Comparison of ENCODE assay signal across 22 cellular contexts in genomic region chr21:26544208-26544607, GRCh38. TPM values are rescaled to one million over a fixed set of nuclear protein-coding genes. Genes with fewer than 3 reads are reported as not detected.
DNase-seq lines count a peak whose midpoint lies in the region; ATAC-seq, FAIRE-seq and TF ChIP-seq lines count a peak whose summit lies in the region.
"Had no signal": no experiment of that assay in that cellular context is flagged by ENCODE, and none has a peak within 500 bp of the region (broad histone marks: within the 10 kb centered on the region; RNA-seq: fewer than 3 reads in every experiment).

No MANE protein-coding gene starts in this region.

- no peaks in the 10 kb centered on the region for H3K9me3 ChIP-seq in PC-3 (ENCODE audit: low read length)
- H3K9me3 ChIP-seq in SK-N-MC (ENCODE audit: low read depth, low read length): no peaks in the 10 kb centered on the region
- no peaks in the 10 kb centered on the region for H3K9me3 ChIP-seq in osteoblast (ENCODE audit: low read depth, low read length)
- H3K9me3 ChIP-seq: BE2C, Caco-2 had no signal

- H2AFZ ChIP-seq in PC-3 (ENCODE audit: low read length) (no peak overlapping the region), osteoblast (ENCODE audit: low read length) (no peak overlapping the region)
- H2AFZ ChIP-seq: GM23338 had no signal

- H3K4me2 ChIP-seq in PC-3 (ENCODE audit: low read length) (peak overlapping the region; percentile 70), osteoblast (ENCODE audit: insufficient read depth, low read length) (no peak overlapping the region)
- H3K4me2 ChIP-seq: GM23338 had no signal

- H4K20me1 ChIP-seq in PC-3 (ENCODE audit: low read length) (no peaks in the 10 kb centered on the region), osteoblast (ENCODE audit: insufficient read depth, low read length) (no peaks in the 10 kb centered on the region)

- CTCF ChIA-PET in HEK293T (lab: Yijun Ruan, JAX) (interaction anchor here (0.9 kb wide), 1 partner anchor 373 kb away, joined by 3 read pairs; the partner anchor contains the start of gene APP), PC-3 (lab: Charles Lee) (no interaction called here)

- H3K27ac ChIP-seq in PC-3 (ENCODE audit: low read length): no peak overlapping the region
- peak overlapping the region; percentile 47; the same call in 1 of the 2 replicates for H3K27ac ChIP-seq in SK-N-MC
- no peak overlapping the region for H3K27ac ChIP-seq in osteoblast (ENCODE audit: low read depth, low read length)

- H3K79me2 ChIP-seq in PC-3 (ENCODE audit: low read length): no peaks in the 10 kb centered on the region
- H3K79me2 ChIP-seq in osteoblast (ENCODE audit: insufficient read depth, low read length): no peaks in the 10 kb centered on the region

- no TSS peak for BruUV-seq in PC-3 (replicated peaks; lab: Mats Ljungman, UMichigan)

- TF ChIP-seq CTCF in PC-3 (conservative IDR thresholded peaks at IDR 0.05; ENCODE audit: low read depth, low read length) (no peak), osteoblast (IDR thresholded peaks at IDR 0.05; ENCODE audit: extremely low read depth, low read depth, low read length) (no peak), D721Med (IDR thresholded peaks at IDR 0.05; ENCODE audit: insufficient read depth, missing control alignments) (no peak)

- H3K36me3 ChIP-seq in PC-3 (ENCODE audit: low read depth, low read length) (no peaks in the 10 kb centered on the region), SK-N-MC (ENCODE audit: insufficient read depth, low read length) (no peaks in the 10 kb centered on the region), osteoblast (ENCODE audit: insufficient read depth, low read length) (no peaks in the 10 kb centered on the region)
- H3K36me3 ChIP-seq: BE2C had no signal

- peak; percentile 85 for ATAC-seq in PC-3
- ATAC-seq: GM23338, HepG2 had no signal

- peaks cover 7% of the 10 kb centered on the region for H3K4me1 ChIP-seq in PC-3 (ENCODE audit: insufficient read depth, low read length)
- H3K4me1 ChIP-seq in osteoblast (ENCODE audit: insufficient read depth, low read length): no peaks in the 10 kb centered on the region
- H3K4me1 ChIP-seq: BE2C, Caco-2 had no signal

- FAIRE-seq in RCC 7860 (lab: Jason Lieb, UNC) (no peak), D721Med (lab: Jason Lieb, UNC) (no peak)
- FAIRE-seq: H54, HepG2 had no signal

- DNase-seq in HEK293T (ENCODE audit: extremely low spot score) (no peak), PC-3 (peak; percentile 85), SK-N-MC (ENCODE audit: low read depth, low spot score) (no peak), osteoblast (ENCODE audit: insufficient read length, low spot score, missing footprints) (peak; percentile 18), RCC 7860 (ENCODE audit: low spot score) (no peak), D721Med (ENCODE audit: insufficient read length, low spot score) (no peak), COLO829 (ENCODE audit: low spot score) (no peak)
- DNase-seq: ACHN; BE2C; C1 segment of cervical spinal cord; Caco-2; CD4-positive, CD25-positive, alpha-beta regulatory T cell; CD8-positive, alpha-beta memory T cell; DMS153; DMS79; GF-D8; HCEC 1CT; HFFc6 had no signal

- intact Hi-C loops in PC-3 (cut with micrococcal nuclease): no loop called here

- H3F3A ChIP-seq in PC-3 (ENCODE audit: low read length, unreplicated experiment): no peaks in the 10 kb centered on the region

- H3K27me3 ChIP-seq in PC-3 (ENCODE audit: low read length) (no peaks in the 10 kb centered on the region), osteoblast (ENCODE audit: insufficient read depth, low read length) (no peaks in the 10 kb centered on the region)
- H3K27me3 ChIP-seq: BE2C had no signal

- H3K9me2 ChIP-seq in PC-3 (replicated peaks; ENCODE audit: low read length): no peaks in the 10 kb centered on the region

- POLR2A ChIA-PET in HEK293T (lab: Yijun Ruan, JAX) (no interaction called here), PC-3 (lab: Charles Lee; ENCODE audit: unreplicated experiment) (no interaction called here)

- 0 out of 2 replicates have a peak overlapping the region, but pooled peaks have one; percentile 11 for H3K4me3 ChIP-seq in PC-3 (ENCODE audit: low read length)
- no peak overlapping the region for H3K4me3 ChIP-seq in SK-N-MC
- H3K4me3 ChIP-seq in osteoblast (ENCODE audit: insufficient read depth, low read length): no peak overlapping the region
- H3K4me3 ChIP-seq: GM23338 had no signal

- H3K9ac ChIP-seq in PC-3 (ENCODE audit: low read length) (no peak overlapping the region), SK-N-MC (ENCODE audit: insufficient read length) (no peak overlapping the region)

TF ChIP-seq in HEK293T, 16 proteins besides CTCF, POLR2A, EP300 and RAD21:
- TF ChIP-seq PKNOX1 (IDR thresholded peaks at IDR 0.05) (peak; percentile 93), HDGF (IDR thresholded peaks at IDR 0.05; ENCODE audit: borderline replicate concordance) (no peak), FOXK2 (IDR thresholded peaks at IDR 0.05) (no peak), CTBP1 (IDR thresholded peaks at IDR 0.05; ENCODE audit: borderline replicate concordance) (peak; percentile 63; the same call in 1 of the 2 replicates), LEF1 (IDR thresholded peaks at IDR 0.05; ENCODE audit: borderline replicate concordance) (peak; percentile 18; the same call in 1 of the 2 replicates)

RNA-seq across cellular contexts. Expression of gene CYYR1, which starts 28.9 kb away (rescaled TPM):
- total RNA-seq in PC-3 (2014; rRNA removed) (not detected in 2 replicates), osteoblast (under 0.01 TPM in 1 of 2 replicates, not detected in the other)
- total RNA-seq: A172; Caco-2; CD4-positive, CD25-positive, alpha-beta regulatory T cell; CD8-positive, alpha-beta memory T cell; HepG2; HFFc6 had no signal

Comparison
In these comparisons a context has a peak if more than half of its experiments do, and no peak if none do; other contexts are left out.
1. DNase-seq: peak in PC-3 (single experiment) and osteoblast (single experiment); none in HEK293T (single experiment), SK-N-MC (single experiment), RCC 7860 (single experiment), D721Med (single experiment) and COLO829 (single experiment).